Comparison of ENCODE assay signal across 8 cellular contexts in genomic region chr16:2473425-2473926, GRCh38. TPM values are rescaled to one million over a fixed set of nuclear protein-coding genes. Genes with fewer than 3 reads are reported as not detected.
DNase-seq lines count a peak whose midpoint lies in the region; ATAC-seq and TF ChIP-seq lines count a peak whose summit lies in the region.

No MANE protein-coding gene starts in this region.

- ATAC-seq in thoracic aorta (ENCODE audit: insufficient number of reproducible peaks, low FRiP score, low read depth): no peak

- H3K27ac ChIP-seq in thoracic aorta: no peak overlapping the region

- no peak for TF ChIP-seq CTCF in epithelial cell of proximal tubule (conservative IDR thresholded peaks at IDR 0.05; ENCODE audit: low read depth, low read length)
- TF ChIP-seq CTCF in thoracic aorta (IDR thresholded peaks at IDR 0.05): no peak

- TF ChIP-seq POLR2A in Raji (IDR thresholded peaks at IDR 0.05; ENCODE audit: insufficient read depth, low read depth, low read length): peak; percentile 43

- no peaks in the 10 kb centered on the region for H3K36me3 ChIP-seq in thoracic aorta

- peak; percentile 33 for DNase-seq in stimulated activated CD4-positive, alpha-beta T cell treated with anti-CD3 and anti-CD28 coated beads, Interleukin-12 subunit alpha, Interleukin-12 subunit beta, amount 100 ng/mL, for 4 hours
- no peak for DNase-seq in stimulated activated CD4-positive, alpha-beta T cell treated with anti-CD3 and anti-CD28 coated beads, Interleukin-1b, Interleukin-23, amount 100 ng/mL, for 48 hours
- DNase-seq in epithelial cell of proximal tubule (ENCODE audit: low read depth): no peak
- DNase-seq in thoracic aorta (ENCODE audit: low spot score): no peak
- DNase-seq in cortex of kidney (lab: John Stamatoyannopoulos, UW): no peak
- no peak for DNase-seq in NOMO-1 treated with DMSO at 0.1 percent for 48 hours (lab: John Stamatoyannopoulos, UW; ENCODE audit: unreplicated experiment)
- no peak for DNase-seq in C1 segment of cervical spinal cord (lab: John Stamatoyannopoulos, UW)

- H3K4me1 ChIP-seq in thoracic aorta (ENCODE audit: control insufficient read depth in 1 of 2, low read depth in 2 of 2): peaks cover 28 to 42% of the 10 kb centered on the region in 2 donors

- H3K9me3 ChIP-seq in thoracic aorta: no peaks in the 10 kb centered on the region

- H3K27me3 ChIP-seq in thoracic aorta (replicated peaks; ENCODE audit: insufficient read depth): no peaks in the 10 kb centered on the region

- H3K4me3 ChIP-seq in epithelial cell of proximal tubule (ENCODE audit: low read depth, low read length) (peak overlapping the region; percentile 29), thoracic aorta (peak overlapping the region; percentile 90)

RNA-seq across cellular contexts. Expression of gene TBC1D24, which starts 1.5 kb away (rescaled TPM):
- total RNA-seq in epithelial cell of proximal tubule: 7.8 and 9.1 TPM in 2 replicates
- total RNA-seq in thoracic aorta: 10 to 100 TPM; 14.5 to 15.0 TPM

RNA-seq across cellular contexts. Expression of gene NTN3, which starts 2.4 kb away (rescaled TPM):
- total RNA-seq in epithelial cell of proximal tubule (0.23 TPM in 1 of 2 replicates, not detected in the other), thoracic aorta (under 1 TPM in 1 of 2 donors, not detected in 1; 0.28 TPM)

RNA-seq across cellular contexts. Expression of gene TEDC2, which starts 13.6 kb away (rescaled TPM):
- total RNA-seq in epithelial cell of proximal tubule (26.0 and 40.4 TPM in 2 replicates), thoracic aorta (under 1 TPM in 1 of 2 donors, not detected in 1; 0.27 TPM)

RNA-seq across cellular contexts. Expression of gene ATP6V0C, which starts 40.3 kb away (rescaled TPM):
- 32.4 and 46.6 TPM in 2 replicates for total RNA-seq in epithelial cell of proximal tubule
- total RNA-seq in thoracic aorta: 10 to 100 TPM; 42.5 to 51.3 TPM

RNA-seq across cellular contexts. Expression of gene CCNF, which starts 44.2 kb away (rescaled TPM):
- total RNA-seq in epithelial cell of proximal tubule: 47.5 and 53.4 TPM in 2 replicates
- 1 to 10 TPM in 1 of 2 donors, under 1 TPM in 1; 0.68 to 1.5 TPM for total RNA-seq in thoracic aorta

Comparison
In these comparisons a context has a peak if more than half of its experiments do, and no peak if none do; other contexts are left out.
1. RNA of gene TEDC2, which starts 13.6 kb away (total RNA-seq): 26.0 to 40.4 TPM in epithelial cell of proximal tubule; 0.27 TPM in thoracic aorta; every median in the first group is over 10 times any median in the second.